Comparison of ENCODE assay signal across 10 cellular contexts in the genomic region with DNA sequence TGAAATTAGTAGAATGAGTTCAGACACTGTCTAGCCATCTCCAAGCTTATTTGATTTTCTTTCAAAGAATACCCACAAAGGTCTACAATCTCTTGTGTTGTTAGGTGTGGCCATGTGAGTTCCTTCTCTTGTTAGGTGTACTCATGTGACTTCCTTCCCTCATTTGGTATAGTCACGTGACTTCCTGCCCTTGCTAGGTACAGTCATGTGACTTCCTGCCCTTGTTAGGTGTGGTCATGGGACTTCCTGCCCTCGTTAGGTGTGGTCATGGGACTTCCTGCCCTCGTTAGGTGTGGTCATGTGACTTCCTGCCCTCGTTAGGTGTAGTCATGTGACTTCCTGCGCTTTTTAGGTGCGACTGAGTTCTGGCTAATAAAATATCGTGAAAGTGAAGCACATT.
DNase-seq lines count a peak whose midpoint lies in the region; ATAC-seq and TF ChIP-seq lines count a peak whose summit lies in the region.
"Had no signal": no experiment of that assay in that cellular context is flagged by ENCODE, and none has a peak within 500 bp of the region (broad histone marks: within the 10 kb centered on the region; RNA-seq: fewer than 3 reads in every experiment).

No MANE protein-coding gene starts in this region.

- H3K27ac ChIP-seq in CD8-positive, alpha-beta memory T cell (ENCODE audit: low read depth, low read length) = peak overlapping the region; percentile 22
- H3K27ac ChIP-seq in hepatocyte = no peak overlapping the region
- H3K27ac ChIP-seq: SK-N-MC, skin epidermis had no signal

- H3K9me3 ChIP-seq in CD8-positive, alpha-beta memory T cell (ENCODE audit: low read length) = peaks cover 29% of the 10 kb centered on the region
- no peaks in the 10 kb centered on the region for H3K9me3 ChIP-seq in hepatocyte (ENCODE audit: low read depth)

- H3K36me3 Mint-ChIP-seq in CD8-positive, alpha-beta memory T cell = peaks cover 0 to 26% (median 1%) of the 10 kb centered on the region in 3 donors
- peaks cover 17% of the 10 kb centered on the region for H3K36me3 Mint-ChIP-seq in activated T-cell treated with anti-CD3 and anti-CD28 coated beads, Interleukin-2, amount 50 U/mL, for 24 hours (ENCODE audit: low read depth)
- no peaks in the 10 kb centered on the region for H3K36me3 Mint-ChIP-seq in naive B cell

- H2AFZ ChIP-seq in hepatocyte = no peak overlapping the region

- H3K27me3 ChIP-seq in CD8-positive, alpha-beta memory T cell (ENCODE audit: insufficient read depth, low read length, poor library complexity, severe bottlenecking) = no peaks in the 10 kb centered on the region
- H3K27me3 ChIP-seq in hepatocyte = no peaks in the 10 kb centered on the region

- POLR2A ChIA-PET in CD8-positive, alpha-beta memory T cell (lab: Charles Lee) = no interaction called here

- H3K36me3 ChIP-seq in CD8-positive, alpha-beta memory T cell (ENCODE audit: insufficient read depth, low read length) = no peaks in the 10 kb centered on the region
- no peaks in the 10 kb centered on the region for H3K36me3 ChIP-seq in hepatocyte (replicated peaks; ENCODE audit: insufficient read depth, low read depth)

- H3K4me1 ChIP-seq in CD8-positive, alpha-beta memory T cell (ENCODE audit: insufficient read depth, low read length) = peaks cover 19% of the 10 kb centered on the region
- H3K4me1 ChIP-seq in hepatocyte (ENCODE audit: insufficient read depth) = no peaks in the 10 kb centered on the region

- H3K9me3 Mint-ChIP-seq in CD8-positive, alpha-beta memory T cell = peaks cover 20 to 69% (median 56%) of the 10 kb centered on the region in 5 donors
- peaks cover 30% of the 10 kb centered on the region for H3K9me3 Mint-ChIP-seq in activated T-cell treated with anti-CD3 and anti-CD28 coated beads, Interleukin-2, amount 50 U/mL, for 24 hours
- H3K9me3 Mint-ChIP-seq in naive B cell = peaks cover 11 to 46% (median 24%) of the 10 kb centered on the region in 7 donors

- peak in 4 of 5 donors; percentile 34 to 78 (median 68) for DNase-seq in CD8-positive, alpha-beta memory T cell
- DNase-seq in NCI-H69 (lab: John Stamatoyannopoulos, UW) = peak; percentile 27
- peak; percentile 31 for DNase-seq in activated T-cell treated with anti-CD3 and anti-CD28 coated beads, Interleukin-2, amount 50 U/mL, for 24 hours
- DNase-seq in naive B cell = peak; percentile 25
- no peak for DNase-seq in NCI-H1417 treated with DMSO at 0.1 percent for 48 hours (lab: John Stamatoyannopoulos, UW)
- no peak for DNase-seq in hepatocyte (ENCODE audit: low spot score)

- H3K4me3 ChIP-seq in CD8-positive, alpha-beta memory T cell (ENCODE audit: low read length) = peak overlapping the region; percentile 17
- H3K4me3 ChIP-seq in hepatocyte = no peak overlapping the region
- H3K4me3 ChIP-seq: SK-N-MC, skin epidermis had no signal

- peaks cover 9 to 24% of the 10 kb centered on the region in 2 donors for H3K27me3 Mint-ChIP-seq in CD8-positive, alpha-beta memory T cell
- H3K27me3 Mint-ChIP-seq in activated T-cell treated with anti-CD3 and anti-CD28 coated beads, Interleukin-2, amount 50 U/mL, for 24 hours = peaks cover 17% of the 10 kb centered on the region
- H3K27me3 Mint-ChIP-seq in naive B cell = peaks cover 13 to 34% (median 27%) of the 10 kb centered on the region in 3 donors

- peaks cover 13 to 20% (median 16%) of the 10 kb centered on the region in 3 donors for H3K4me1 Mint-ChIP-seq in CD8-positive, alpha-beta memory T cell
- peaks cover 22% of the 10 kb centered on the region for H3K4me1 Mint-ChIP-seq in activated T-cell treated with anti-CD3 and anti-CD28 coated beads, Interleukin-2, amount 50 U/mL, for 24 hours (ENCODE audit: low read depth)
- H3K4me1 Mint-ChIP-seq in naive B cell = peaks cover 4 to 6% (median 5%) of the 10 kb centered on the region in 3 donors

- ATAC-seq in naive B cell (ENCODE audit: low read depth in 2 of 2) (peak; percentile 84 to 89), HG02981 (IDR thresholded peaks at IDR 0.05; ENCODE audit: unreplicated experiment) (no peak), HG03159 (IDR thresholded peaks at IDR 0.05; ENCODE audit: unreplicated experiment) (no peak)

- no peak for TF ChIP-seq CTCF in hepatocyte (IDR thresholded peaks at IDR 0.05; ENCODE audit: poor library complexity)

- H4K20me1 ChIP-seq in hepatocyte (ENCODE audit: insufficient read depth, poor library complexity, severe bottlenecking) = no peaks in the 10 kb centered on the region

- CTCF ChIA-PET in CD8-positive, alpha-beta memory T cell (lab: Charles Lee) = no interaction called here

- WGBS in hepatocyte (ENCODE audit: low lambda C conversion rate, missing lambda C conversion rate) = 92% methylated on average over 7 of the region's 7 CpGs

- H3K9me2 ChIP-seq in hepatocyte (replicated peaks; ENCODE audit: insufficient read depth) = no peaks in the 10 kb centered on the region

- no peaks in the 10 kb centered on the region for H3K79me2 ChIP-seq in hepatocyte

- H3K4me2 ChIP-seq in hepatocyte = no peak overlapping the region

- H3K4me3 Mint-ChIP-seq in CD8-positive, alpha-beta memory T cell = peak overlapping the region in 1 of 7 donors; percentile 15
- no peak overlapping the region for H3K4me3 Mint-ChIP-seq in activated T-cell treated with anti-CD3 and anti-CD28 coated beads, Interleukin-2, amount 50 U/mL, for 24 hours
- H3K4me3 Mint-ChIP-seq in naive B cell = peak overlapping the region in 1 of 8 donors; percentile 3

- peak overlapping the region; percentile 66 to 97 (median 83) for H3K27ac Mint-ChIP-seq in CD8-positive, alpha-beta memory T cell
- peak overlapping the region; percentile 87 for H3K27ac Mint-ChIP-seq in activated T-cell treated with anti-CD3 and anti-CD28 coated beads, Interleukin-2, amount 50 U/mL, for 24 hours
- H3K27ac Mint-ChIP-seq in naive B cell = peak overlapping the region in 4 of 6 donors; percentile 13 to 90 (median 72)

Comparison
In these comparisons a context has a peak if more than half of its experiments do, and no peak if none do; other contexts are left out.
1. DNase-seq: peak in CD8-positive, alpha-beta memory T cell (4 of 5), NCI-H69 (single experiment), activated T-cell treated with anti-CD3 and anti-CD28 coated beads, Interleukin-2, amount 50 U/mL, for 24 hours (single experiment) and naive B cell (single experiment); none in NCI-H1417 treated with DMSO at 0.1 percent for 48 hours (single experiment) and hepatocyte (single experiment).
2. ATAC-seq: peak in naive B cell (2 of 2); none in HG02981 (single experiment) and HG03159 (single experiment).
3. Peak in every context shown above with its lines, with median percentiles within 50 percentile points of each other: H3K27ac Mint-ChIP-seq.